ENCODE assay signal across 8 cellular contexts in genomic region chr12:64392221-64392620, GRCh38. TPM values are rescaled to one million over a fixed set of nuclear protein-coding genes. Genes with fewer than 3 reads are reported as not detected.
DNase-seq lines count a peak whose midpoint lies in the region; ATAC-seq and TF ChIP-seq lines count a peak whose summit lies in the region.

No MANE protein-coding gene starts in this region.

- H3K4me3 ChIP-seq in OCI-LY7 (ENCODE audit: low read depth, low read length, poor library complexity, severe bottlenecking) (no peak overlapping the region), fibroblast of the aortic adventitia (ENCODE audit: low read depth, low read length) (no peak overlapping the region), aorta (ENCODE audit: low read length in 2 of 2) (no peak overlapping the region)

- H3K36me3 ChIP-seq in OCI-LY7 (ENCODE audit: insufficient read depth, low read length) = no peaks in the 10 kb centered on the region
- no peaks in the 10 kb centered on the region for H3K36me3 ChIP-seq in aorta (ENCODE audit: control insufficient read depth in 1 of 2, insufficient read depth in 2 of 2, low read length in 1 of 2)

- DNase-seq in OCI-LY7 (ENCODE audit: low spot score) (peak; percentile 24), fibroblast of the aortic adventitia (ENCODE audit: low read depth) (peak; percentile 70), aorta (no peak), omental fat pad (ENCODE audit: low spot score) (no peak), ecto neural progenitor cell (ENCODE audit: low spot score) (no peak)

- intact Hi-C loops in OCI-LY7 (cut with micrococcal nuclease; ENCODE audit: unreplicated experiment) (no loop called here), aorta (cut with DNase I) (no loop called here)

- H3K27ac ChIP-seq in C4-2B (no peak overlapping the region), OCI-LY7 (ENCODE audit: low read depth, low read length, poor library complexity, severe bottlenecking) (no peak overlapping the region), aorta (ENCODE audit: low read depth in 1 of 2, low read length in 2 of 2) (no peak overlapping the region)

- no peak overlapping the region for H3K4me2 ChIP-seq in OCI-LY7 (ENCODE audit: low read length)

- no peaks in the 10 kb centered on the region for H4K20me1 ChIP-seq in OCI-LY7 (ENCODE audit: insufficient read depth, low read length)

- POLR2A ChIA-PET in OCI-LY7 (lab: Charles Lee) = interaction anchor here (0.7 kb wide), 1 partner anchor 174 kb away, joined by 7 read pairs; no protein-coding TSS in a partner anchor

- no peaks in the 10 kb centered on the region for H3K79me2 ChIP-seq in OCI-LY7 (ENCODE audit: insufficient read depth, low read depth, low read length)

- H3K4me1 ChIP-seq in OCI-LY7 (ENCODE audit: insufficient read depth, low read length, poor library complexity, severe bottlenecking) (no peaks in the 10 kb centered on the region), aorta (ENCODE audit: control insufficient read depth in 1 of 2, insufficient read depth in 2 of 2, low read length in 2 of 2) (no peaks in the 10 kb centered on the region)

- H2AFZ ChIP-seq in OCI-LY7 (ENCODE audit: low read length) = no peak overlapping the region

- H3K27me3 ChIP-seq in aorta (ENCODE audit: control insufficient read depth in 1 of 2, insufficient read depth in 2 of 2, low read length in 1 of 2) = no peaks in the 10 kb centered on the region

- WGBS in aorta, 2 donors = 72 to 90% methylated on average over 3 of the region's 3 CpGs

- BruUV-seq in OCI-LY7 (replicated peaks; lab: Mats Ljungman, UMichigan) = no TSS peak

- H3K9me2 ChIP-seq in OCI-LY7 (ENCODE audit: insufficient read depth, low read length) = no peaks in the 10 kb centered on the region

- H3K9me3 ChIP-seq in OCI-LY7 (ENCODE audit: low read length) (no peaks in the 10 kb centered on the region), aorta (ENCODE audit: control insufficient read depth, low read length) (no peaks in the 10 kb centered on the region)

- peak; percentile 69 for ATAC-seq in GM19351 (IDR thresholded peaks at IDR 0.05; ENCODE audit: unreplicated experiment)
- no peak for ATAC-seq in HG02623 (IDR thresholded peaks at IDR 0.05; ENCODE audit: unreplicated experiment)
- ATAC-seq in aorta (ENCODE audit: low FRiP score) = no peak
- ATAC-seq in omental fat pad (ENCODE audit: low FRiP score) = no peak

- CTCF ChIA-PET in OCI-LY7 (lab: Charles Lee; ENCODE audit: unreplicated experiment) = no interaction called here

- TF ChIP-seq CTCF in C4-2B (conservative IDR thresholded peaks at IDR 0.05) = peak; percentile 52
- TF ChIP-seq CTCF in OCI-LY7 (conservative IDR thresholded peaks at IDR 0.05; ENCODE audit: low read length) = peak; percentile 68
- TF ChIP-seq CTCF in fibroblast of the aortic adventitia (IDR thresholded peaks at IDR 0.05; ENCODE audit: insufficient read depth, low read length) = peak; percentile 42
- no peak for TF ChIP-seq CTCF in omental fat pad (IDR thresholded peaks at IDR 0.05)

RNA-seq across cellular contexts. Expression of gene C12orf56, which starts 1.7 kb away (rescaled TPM):
- not detected in 2 replicates for total RNA-seq in OCI-LY7 (2014; rRNA removed; shearing (Covaris generic))
- total RNA-seq in OCI-LY7 (2022) (not detected in 2 replicates), fibroblast of the aortic adventitia (ENCODE audit: low replicate concordance) (4.0 TPM in 1 of 2 replicates, not detected in the other), aorta (not detected), omental fat pad (not detected)
- polyA plus RNA-seq in aorta = under 1 TPM in 1 of 2 donors, not detected in 1; 0.25 TPM

RNA-seq across cellular contexts. Expression of gene XPOT, which starts 12.0 kb away (rescaled TPM):
- total RNA-seq in OCI-LY7 (2014; rRNA removed; shearing (Covaris generic)) = 86.8 and 101 TPM in 2 replicates
- 205 and 210 TPM in 2 replicates for total RNA-seq in OCI-LY7 (2022)
- 131 and 237 TPM in 2 replicates for total RNA-seq in fibroblast of the aortic adventitia (ENCODE audit: low replicate concordance)
- 10 to 100 TPM; 49.7 to 53.9 TPM for total RNA-seq in aorta
- 10 to 100 TPM; 18.2 to 22.9 TPM for polyA plus RNA-seq in aorta
- total RNA-seq in omental fat pad = 10 to 100 TPM; 54.9 to 64.5 (median 55.9) TPM

RNA-seq across cellular contexts. Expression of gene TBK1, which starts 59.7 kb away (rescaled TPM):
- total RNA-seq in OCI-LY7 (2014; rRNA removed; shearing (Covaris generic)) = 22.7 and 26.1 TPM in 2 replicates
- total RNA-seq in OCI-LY7 (2022) = 29.5 and 30.1 TPM in 2 replicates
- total RNA-seq in fibroblast of the aortic adventitia (ENCODE audit: low replicate concordance) = 27.9 and 32.1 TPM in 2 replicates
- 10 to 100 TPM; 25.9 to 32.8 TPM for total RNA-seq in aorta
- 10 to 100 TPM; 10.9 to 19.1 TPM for polyA plus RNA-seq in aorta
- total RNA-seq in omental fat pad = 10 to 100 TPM; 20.4 to 33.9 (median 27.4) TPM

Comparison
In these comparisons a context has a peak if more than half of its experiments do, and no peak if none do; other contexts are left out.
1. CTCF ChIP-seq: peak in C4-2B (single experiment), OCI-LY7 (single experiment) and fibroblast of the aortic adventitia (single experiment); none in omental fat pad (0 of 3).
2. DNase-seq: peak in OCI-LY7 (single experiment) and fibroblast of the aortic adventitia (single experiment); none in aorta (0 of 2), omental fat pad (single experiment) and ecto neural progenitor cell (single experiment).